ENCODE assay signal across 1 cellular context in the genomic region with DNA sequence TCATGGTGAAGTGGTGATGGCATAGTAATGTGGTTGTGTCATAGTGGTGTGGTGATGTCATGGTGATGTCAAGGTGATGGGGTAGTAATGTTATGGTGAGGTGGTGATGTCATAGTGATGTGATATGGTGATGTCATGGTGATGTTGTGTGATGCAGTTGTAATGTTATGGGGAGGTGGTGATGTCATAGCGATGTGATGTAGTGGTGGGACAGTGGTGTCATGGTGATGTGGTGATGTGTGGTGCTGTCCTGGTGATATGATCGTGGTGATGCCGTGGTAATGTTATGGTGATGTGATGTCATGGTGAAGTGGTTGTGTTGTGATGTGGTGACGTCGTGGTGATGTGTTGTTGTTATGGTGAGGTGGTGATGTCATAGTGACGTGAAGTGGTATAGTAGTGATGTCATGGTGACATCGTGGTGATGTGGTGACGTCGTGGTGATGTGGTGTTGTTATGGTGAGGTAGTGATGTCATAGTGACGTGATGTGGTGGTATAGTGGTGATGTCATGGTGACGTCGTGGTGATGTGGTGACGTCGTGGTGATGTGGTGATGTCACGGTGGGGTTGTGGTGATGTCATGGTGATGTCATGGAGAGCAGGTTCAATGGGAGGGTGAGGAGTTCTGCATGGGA.
TF ChIP-seq lines count a peak whose summit lies in the region.

No MANE protein-coding gene starts in this region.

TF ChIP-seq in HEK293, 187 proteins besides CTCF, POLR2A, EP300 and RAD21 (continued from another document):
- TF ChIP-seq, protein P1, sequence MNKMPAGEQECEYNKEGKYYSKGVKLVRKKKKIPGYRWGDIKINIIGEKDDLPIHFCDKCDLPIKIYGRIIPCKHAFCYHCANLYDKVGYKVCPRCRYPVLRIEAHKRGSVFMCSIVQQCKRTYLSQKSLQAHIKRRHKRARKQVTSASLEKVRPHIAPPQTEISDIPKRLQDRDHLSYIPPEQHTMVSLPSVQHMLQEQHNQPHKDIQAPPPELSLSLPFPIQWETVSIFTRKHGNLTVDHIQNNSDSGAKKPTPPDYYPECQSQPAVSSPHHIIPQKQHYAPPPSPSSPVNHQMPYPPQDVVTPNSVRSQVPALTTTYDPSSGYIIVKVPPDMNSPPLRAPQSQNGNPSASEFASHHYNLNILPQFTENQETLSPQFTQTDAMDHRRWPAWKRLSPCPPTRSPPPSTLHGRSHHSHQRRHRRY (tag by site-specific recombination; IDR thresholded peaks at IDR 0.05): no peak
- no peak for TF ChIP-seq WT1 (tag by site-specific recombination; IDR thresholded peaks at IDR 0.05)
- TF ChIP-seq ZNF18 (tag by site-specific recombination; IDR thresholded peaks at IDR 0.05): no peak
- TF ChIP-seq ATF2 (tag by site-specific recombination; IDR thresholded peaks at IDR 0.05; ENCODE audit: low read depth): peak; percentile 100
- TF ChIP-seq ZNF792 (tag by site-specific recombination; IDR thresholded peaks at IDR 0.05): peak; percentile 74
- TF ChIP-seq ZNF837 (tag by site-specific recombination; IDR thresholded peaks at IDR 0.05): no peak
- TF ChIP-seq ZNF473 (tag by site-specific recombination; IDR thresholded peaks at IDR 0.05): no peak
- TF ChIP-seq ZNF175 (tag by site-specific recombination; IDR thresholded peaks at IDR 0.05): no peak
- 0 out of 2 replicates have a peak, but pooled peaks have one; percentile 22 for TF ChIP-seq SALL2 (tag by site-specific recombination; IDR thresholded peaks at IDR 0.05; ENCODE audit: borderline replicate concordance)
- TF ChIP-seq, protein P2, sequence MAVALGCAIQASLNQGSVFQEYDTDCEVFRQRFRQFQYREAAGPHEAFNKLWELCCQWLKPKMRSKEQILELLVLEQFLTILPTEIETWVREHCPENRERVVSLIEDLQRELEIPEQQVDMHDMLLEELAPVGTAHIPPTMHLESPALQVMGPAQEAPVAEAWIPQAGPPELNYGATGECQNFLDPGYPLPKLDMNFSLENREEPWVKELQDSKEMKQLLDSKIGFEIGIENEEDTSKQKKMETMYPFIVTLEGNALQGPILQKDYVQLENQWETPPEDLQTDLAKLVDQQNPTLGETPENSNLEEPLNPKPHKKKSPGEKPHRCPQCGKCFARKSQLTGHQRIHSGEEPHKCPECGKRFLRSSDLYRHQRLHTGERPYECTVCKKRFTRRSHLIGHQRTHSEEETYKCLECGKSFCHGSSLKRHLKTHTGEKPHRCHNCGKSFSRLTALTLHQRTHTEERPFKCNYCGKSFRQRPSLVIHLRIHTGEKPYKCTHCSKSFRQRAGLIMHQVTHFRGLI (tag by site-specific recombination; IDR thresholded peaks at IDR 0.05): no peak
- TF ChIP-seq ZBTB21 (tag by site-specific recombination; IDR thresholded peaks at IDR 0.05): peak; percentile 99
- TF ChIP-seq KLF9 (tag by site-specific recombination; IDR thresholded peaks at IDR 0.05; ENCODE audit: low read depth): no peak
- TF ChIP-seq ZBTB17 (tag by site-specific recombination; IDR thresholded peaks at IDR 0.05): no peak
- no peak for TF ChIP-seq ZNF121 (tag by site-specific recombination; IDR thresholded peaks at IDR 0.05)
